2 cellular contexts compared by ENCODE assay signal in the genomic region with DNA sequence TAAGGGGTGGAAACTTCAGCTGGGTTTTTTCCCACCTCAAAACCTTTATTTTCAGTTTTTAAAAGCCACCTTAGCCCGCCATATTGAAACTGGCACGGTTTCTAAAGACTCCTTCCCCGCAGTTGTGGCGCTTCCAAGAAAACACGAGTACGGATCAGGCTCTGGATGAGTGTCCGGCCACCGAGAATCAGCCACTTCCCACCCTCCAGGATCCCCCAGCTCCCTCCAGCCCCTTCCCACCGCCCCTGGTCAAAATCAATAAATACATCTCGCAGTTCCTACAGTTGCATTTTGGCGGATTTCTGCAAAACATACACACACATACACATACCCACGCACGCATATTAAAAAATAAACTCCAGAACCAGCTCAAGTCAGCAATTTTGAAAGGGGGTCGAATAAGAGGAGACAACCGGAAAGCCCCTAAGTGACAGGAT.
A peak's percentile ranks its signal among the peaks of the same experiment; 100 is the strongest.
TF ChIP-seq lines count a peak whose summit lies in the region.

No MANE protein-coding gene starts in this region.

TF ChIP-seq in IMR-90, 13 proteins besides CTCF, POLR2A, EP300 and RAD21:
- TF ChIP-seq CHD1 (IDR thresholded peaks at IDR 0.05; ENCODE audit: low read depth, low read length) (no peak), RFX5 (IDR thresholded peaks at IDR 0.05; ENCODE audit: low read depth, low read length) (no peak), BHLHE40 (IDR thresholded peaks at IDR 0.05; ENCODE audit: low read depth, low read length) (no peak), NFE2L2 (IDR thresholded peaks at IDR 0.05; ENCODE audit: low read depth, low read length) (no peak), FOS (IDR thresholded peaks at IDR 0.05; ENCODE audit: low read depth, low read length) (no peak), SMC3 (IDR thresholded peaks at IDR 0.05; ENCODE audit: low read depth, low read length) (no peak)
- TF ChIP-seq, protein P1, sequence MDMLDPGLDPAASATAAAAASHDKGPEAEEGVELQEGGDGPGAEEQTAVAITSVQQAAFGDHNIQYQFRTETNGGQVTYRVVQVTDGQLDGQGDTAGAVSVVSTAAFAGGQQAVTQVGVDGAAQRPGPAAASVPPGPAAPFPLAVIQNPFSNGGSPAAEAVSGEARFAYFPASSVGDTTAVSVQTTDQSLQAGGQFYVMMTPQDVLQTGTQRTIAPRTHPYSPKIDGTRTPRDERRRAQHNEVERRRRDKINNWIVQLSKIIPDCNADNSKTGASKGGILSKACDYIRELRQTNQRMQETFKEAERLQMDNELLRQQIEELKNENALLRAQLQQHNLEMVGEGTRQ (IDR thresholded peaks at IDR 0.05; ENCODE audit: low read depth, low read length): no peak

TF ChIP-seq in HepG2, 621 proteins besides CTCF, POLR2A, EP300 and RAD21:
- TF ChIP-seq, protein P2, sequence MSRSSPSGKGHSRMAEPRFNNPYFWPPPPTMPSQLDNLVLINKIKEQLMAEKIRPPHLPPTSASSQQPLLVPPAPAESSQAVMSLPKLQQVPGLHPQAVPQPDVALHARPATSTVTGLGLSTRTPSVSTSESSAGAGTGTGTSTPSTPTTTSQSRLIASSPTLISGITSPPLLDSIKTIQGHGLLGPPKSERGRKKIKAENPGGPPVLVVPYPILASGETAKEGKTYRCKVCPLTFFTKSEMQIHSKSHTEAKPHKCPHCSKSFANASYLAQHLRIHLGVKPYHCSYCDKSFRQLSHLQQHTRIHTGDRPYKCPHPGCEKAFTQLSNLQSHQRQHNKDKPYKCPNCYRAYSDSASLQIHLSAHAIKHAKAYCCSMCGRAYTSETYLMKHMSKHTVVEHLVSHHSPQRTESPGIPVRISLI (CRISPR knock-in tag; IDR thresholded peaks at IDR 0.05; ENCODE audit: borderline replicate concordance): no peak
- TF ChIP-seq EZH2 (conservative IDR thresholded peaks at IDR 0.05; ENCODE audit: low read depth, low read length): peak; percentile 90; the same call in 1 of the 2 replicates
